1 cellular context compared by ENCODE assay signal in genomic region chr9:94507531-94508258, GRCh38.
TF ChIP-seq lines count a peak whose summit lies in the region.

No MANE protein-coding gene starts in this region.

TF ChIP-seq in HepG2, 621 proteins besides CTCF, POLR2A, EP300 and RAD21 (continued from another document and continues in another):
- TF ChIP-seq HDAC1 (CRISPR knock-in tag; IDR thresholded peaks at IDR 0.05) (peak; percentile 33; the same call in 1 of the 2 replicates), PBX3 (CRISPR knock-in tag; IDR thresholded peaks at IDR 0.05; ENCODE audit: borderline replicate concordance) (no peak), NFE2L1 (CRISPR knock-in tag; IDR thresholded peaks at IDR 0.05; ENCODE audit: borderline replicate concordance) (no peak), DPF2 (CRISPR knock-in tag; IDR thresholded peaks at IDR 0.05; ENCODE audit: borderline replicate concordance, low read depth) (peak; percentile 34; the same call in 1 of the 2 replicates), CAMTA2 (CRISPR knock-in tag; IDR thresholded peaks at IDR 0.05; ENCODE audit: borderline replicate concordance) (no peak), ADNP (CRISPR knock-in tag; IDR thresholded peaks at IDR 0.05) (no peak), ZNF496 (CRISPR knock-in tag; IDR thresholded peaks at IDR 0.05; ENCODE audit: insufficient replicate concordance) (no peak), FOXJ3 (CRISPR knock-in tag; IDR thresholded peaks at IDR 0.05; ENCODE audit: borderline replicate concordance) (peak; percentile 54; the same call in 1 of the 2 replicates), EED (CRISPR knock-in tag; IDR thresholded peaks at IDR 0.05) (no peak), KDM6A (CRISPR knock-in tag; IDR thresholded peaks at IDR 0.05; ENCODE audit: low read depth) (peak; percentile 58; the same call in 1 of the 2 replicates), FOXK1 (CRISPR knock-in tag; IDR thresholded peaks at IDR 0.05; ENCODE audit: borderline replicate concordance, low read depth) (peak; percentile 48; the same call in 1 of the 2 replicates), ZNF503 (CRISPR knock-in tag; IDR thresholded peaks at IDR 0.05) (0 out of 2 replicates have a peak, but pooled peaks have one; percentile 62), MIXL1 (CRISPR knock-in tag; IDR thresholded peaks at IDR 0.05) (no peak), ZSCAN5A (CRISPR knock-in tag; IDR thresholded peaks at IDR 0.05; ENCODE audit: borderline replicate concordance) (no peak), GATAD1 (CRISPR knock-in tag; IDR thresholded peaks at IDR 0.05) (peak; percentile 41; the same call in 1 of the 2 replicates), GMEB1 (CRISPR knock-in tag; IDR thresholded peaks at IDR 0.05; ENCODE audit: borderline replicate concordance) (no peak), HNF4G (IDR thresholded peaks at IDR 0.05; ENCODE audit: borderline replicate concordance, low read depth, low read length) (no peak), HNF4G (CRISPR knock-in tag; IDR thresholded peaks at IDR 0.05; ENCODE audit: borderline replicate concordance, low read depth) (no peak), HOMEZ (CRISPR knock-in tag; IDR thresholded peaks at IDR 0.05; ENCODE audit: low read depth) (peak; percentile 89), ZNF17 (CRISPR knock-in tag; IDR thresholded peaks at IDR 0.05) (no peak), ZBTB7B (CRISPR knock-in tag; IDR thresholded peaks at IDR 0.05) (no peak), ELF1 (CRISPR knock-in tag; IDR thresholded peaks at IDR 0.05) (no peak), ZNF646 (CRISPR knock-in tag; IDR thresholded peaks at IDR 0.05) (no peak), TBX2 (CRISPR knock-in tag; IDR thresholded peaks at IDR 0.05; ENCODE audit: borderline replicate concordance) (no peak; the same call in 1 of the 2 replicates), NR1H2 (CRISPR knock-in tag; IDR thresholded peaks at IDR 0.05; ENCODE audit: borderline replicate concordance, low read depth) (no peak), ARID5B (CRISPR knock-in tag; IDR thresholded peaks at IDR 0.05) (peak; percentile 93), PRDM10 (CRISPR knock-in tag; IDR thresholded peaks at IDR 0.05; ENCODE audit: low read depth) (no peak)
